In the genomic region with DNA sequence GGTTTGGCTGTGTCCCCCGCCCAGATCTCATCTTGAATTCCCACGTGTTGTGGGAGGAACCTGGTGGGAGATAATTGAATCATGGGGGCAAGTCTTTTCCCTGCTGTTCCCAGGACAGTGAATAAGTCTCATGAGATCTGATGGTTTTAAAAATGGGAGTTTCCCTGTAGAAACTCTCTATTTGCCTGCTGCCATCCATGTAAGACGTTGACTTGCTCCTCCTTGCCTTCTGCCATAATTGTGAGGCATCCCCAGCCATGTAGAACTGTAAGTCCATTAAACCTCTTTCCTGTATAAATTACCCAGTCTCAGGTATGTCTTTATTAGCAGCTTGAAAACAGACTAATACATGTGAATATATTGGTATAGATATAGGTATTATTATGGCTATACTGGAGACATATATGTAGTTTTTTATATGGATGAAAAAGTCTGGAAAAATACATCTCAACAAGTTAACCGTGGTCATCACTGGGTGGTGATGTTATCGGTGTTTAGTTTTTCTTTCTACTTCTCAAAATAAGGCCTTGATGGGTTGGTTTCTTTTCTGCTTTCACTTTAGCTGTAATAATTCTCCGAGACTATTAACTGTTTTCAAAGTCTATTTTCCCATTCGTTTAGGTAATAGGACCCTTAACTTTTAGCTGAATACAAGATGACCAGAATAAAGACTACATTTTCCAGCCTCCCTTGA, we compare ENCODE assay signal across 13 cellular contexts.
"Had no signal": no experiment of that assay in that cellular context is flagged by ENCODE, and none has a peak within 500 bp of the region (broad histone marks: within the 10 kb centered on the region; RNA-seq: fewer than 3 reads in every experiment).

No MANE protein-coding gene starts in this region.

- H3K27ac Mint-ChIP-seq: activated CD4-positive, alpha-beta T cell treated with anti-CD3 and anti-CD28 coated beads, Interleukin-2, amount 10 ng/mL, durations not matched to agents 24 days and 14 days; activated naive CD4-positive, alpha-beta T cell treated with anti-CD3 and anti-CD28 coated beads, Interleukin-2, amount 10 ng/mL, durations not matched to agents 7 days and 5 days; T-helper 1 cell treated with Interleukin-12 subunit alpha and Interleukin-12 subunit beta and Interleukin-4 antibody, amounts not matched to agents 30 μg/mL and 1 μg/mL, for 36 hours had no signal

- H3K27ac ChIP-seq: ovary, thyroid gland had no signal

- H3K4me3 Mint-ChIP-seq: activated CD4-positive, alpha-beta T cell treated with anti-CD3 and anti-CD28 coated beads, Interleukin-2, amount 10 ng/mL, durations not matched to agents 24 days and 14 days; activated naive CD4-positive, alpha-beta T cell treated with anti-CD3 and anti-CD28 coated beads, Interleukin-2, amount 10 ng/mL, durations not matched to agents 7 days and 5 days; neural crest cell; T-helper 1 cell treated with Interleukin-12 subunit alpha and Interleukin-12 subunit beta and Interleukin-4 antibody, amounts not matched to agents 30 μg/mL and 1 μg/mL, for 36 hours had no signal

- H3K4me3 ChIP-seq: ovary, skin epidermis, thyroid gland had no signal

- FAIRE-seq: islet of Langerhans had no signal

- H3K9me3 ChIP-seq: ovary, thyroid gland had no signal

- DNase-seq: activated CD4-positive, alpha-beta T cell treated with anti-CD3 and anti-CD28 coated beads, Interleukin-2, amount 10 ng/mL, durations not matched to agents 24 days and 14 days; activated CD8-positive, alpha-beta memory T cell treated with anti-CD3 and anti-CD28 coated beads for 24 hours; activated naive CD4-positive, alpha-beta T cell treated with anti-CD3 and anti-CD28 coated beads, Interleukin-2, amount 10 ng/mL, durations not matched to agents 7 days and 5 days; central memory CD4-positive, alpha-beta T cell; cortex of kidney; effector memory CD8-positive, alpha-beta T cell; ovary; thyroid gland had no signal

- H3K36me3 Mint-ChIP-seq: activated naive CD4-positive, alpha-beta T cell treated with anti-CD3 and anti-CD28 coated beads, Interleukin-2, amount 10 ng/mL, durations not matched to agents 7 days and 5 days had no signal

- H3K4me1 ChIP-seq: thyroid gland had no signal

- H3K36me3 ChIP-seq: ovary, thyroid gland had no signal

- H3K27me3 ChIP-seq: ovary, thyroid gland had no signal

- ATAC-seq: effector memory CD8-positive, alpha-beta T cell; left lobe of liver had no signal
